8 cellular contexts compared by ENCODE assay signal in the genomic region with DNA sequence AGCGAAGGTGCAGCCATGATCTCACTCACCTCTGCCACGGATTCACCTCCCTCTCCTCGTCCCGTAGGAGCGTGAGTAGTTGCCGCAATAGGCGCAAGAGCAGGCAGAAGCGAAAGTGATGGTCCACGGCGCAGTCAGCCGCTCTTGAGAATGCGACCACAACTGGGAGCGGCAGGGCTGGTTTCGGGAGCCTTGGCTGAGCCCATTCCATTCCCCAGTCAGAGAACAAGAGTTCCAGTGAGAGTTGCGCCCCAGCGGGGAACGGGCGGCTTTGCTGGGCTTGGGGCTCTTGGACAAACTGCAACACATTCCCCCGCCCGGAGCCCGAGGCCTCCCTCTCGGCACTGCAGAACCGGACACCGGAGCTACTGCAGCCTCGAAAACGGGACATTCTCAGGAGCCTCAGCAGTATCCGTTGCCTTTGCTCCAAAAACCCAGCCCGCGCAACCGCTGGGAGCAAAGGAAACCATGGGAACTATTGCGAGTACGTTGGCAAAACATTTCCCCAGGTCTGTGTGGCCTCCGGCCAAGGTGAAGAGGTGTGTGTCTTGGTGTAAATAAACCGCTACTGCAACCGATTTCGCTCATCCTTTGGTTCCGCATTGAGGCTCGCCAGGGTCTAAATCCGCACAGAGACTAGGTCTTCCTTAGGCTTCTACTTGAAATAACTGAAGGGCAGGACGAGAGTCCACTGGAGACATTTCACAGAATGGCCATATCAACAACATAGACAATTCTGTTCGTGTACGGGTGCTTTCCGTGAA.
DNase-seq lines count a peak whose midpoint lies in the region; ATAC-seq lines count a peak whose summit lies in the region.

No MANE protein-coding gene starts in this region.

- peak; percentile 73 for DNase-seq in ACHN
- DNase-seq in NCI-H2171 (lab: John Stamatoyannopoulos, UW) = peak; percentile 49
- peak; percentile 8 for DNase-seq in activated CD4-positive, CD25-positive, alpha-beta regulatory T cell treated with anti-CD3 and anti-CD28 coated beads, Interleukin-2, amount 50 U/mL, for 16 hours (ENCODE audit: low read depth, low spot score)
- DNase-seq in cerebellar cortex (ENCODE audit: low spot score) = peak; percentile 76
- DNase-seq in kidney glomerular epithelial cell (lab: John Stamatoyannopoulos, UW) = peak; percentile 50
- DNase-seq in stimulated activated CD4-positive, alpha-beta T cell treated with anti-CD3 and anti-CD28 coated beads, Interleukin-15, amount 100 ng/mL, for 24 hours = peak; percentile 67

- ATAC-seq in GM18870 (IDR thresholded peaks at IDR 0.05; ENCODE audit: unreplicated experiment) = peak; percentile 67
- peak; percentile 66 for ATAC-seq in HG03135 (IDR thresholded peaks at IDR 0.05; ENCODE audit: unreplicated experiment)

- in situ Hi-C loops in ACHN (cut with HindIII; ENCODE audit: low pct_ligation_motif_present, low pct_unique_long_range_greater_than_20kb, low sequenced_read_pairs) = no loop called here

Comparison
In these comparisons a context has a peak if more than half of its experiments do, and no peak if none do; other contexts are left out.
1. Peak in every context shown above with its lines: DNase-seq and ATAC-seq.
2. DNase-seq: peak in every context shown above with its lines; median percentile 76 in cerebellar cortex; 73 in ACHN; 67 in stimulated activated CD4-positive, alpha-beta T cell treated with anti-CD3 and anti-CD28 coated beads, Interleukin-15, amount 100 ng/mL, for 24 hours; 50 in kidney glomerular epithelial cell; 49 in NCI-H2171; 8 in activated CD4-positive, CD25-positive, alpha-beta regulatory T cell treated with anti-CD3 and anti-CD28 coated beads, Interleukin-2, amount 50 U/mL, for 16 hours.